In genomic region chr3:64974401-64974800, GRCh38 we compare ENCODE assay signal across 20 cellular contexts.
"Had no signal": no experiment of that assay in that cellular context is flagged by ENCODE, and none has a peak within 500 bp of the region (broad histone marks: within the 10 kb centered on the region; RNA-seq: fewer than 3 reads in every experiment).

No MANE protein-coding gene starts in this region.

- H3K36me3 ChIP-seq: heart right ventricle, left lung, lower lobe of right lung, ovary, spleen, suprapubic skin, thoracic aorta, upper lobe of right lung had no signal

- DNase-seq: islet precursor cell; kidney glomerular epithelial cell; left colon; left lung; lower lobe of right lung; mesendoderm; naive B cell; ovary; retina; small intestine; spleen; stimulated activated CD4-positive, alpha-beta T cell treated with anti-CD3 and anti-CD28 coated beads, Interleukin-4, amount 100 ng/mL, for 24 hours; stimulated activated naive CD4-positive, alpha-beta T cell; tibial artery; trophoblast cell; upper lobe of right lung had no signal

- H3K4me3 ChIP-seq: heart right ventricle, hepatocyte, left lung, lower lobe of right lung, ovary, spleen, suprapubic skin, thoracic aorta, tibial artery, upper lobe of right lung had no signal

- H3K4me2 ChIP-seq: hepatocyte had no signal

- H3K27me3 ChIP-seq: heart right ventricle, hepatocyte, left lung, ovary, spleen, suprapubic skin, tibial artery, upper lobe of right lung had no signal

- H3K9me3 ChIP-seq: heart right ventricle, lower lobe of right lung, ovary, spleen, suprapubic skin, thoracic aorta, tibial artery, upper lobe of right lung had no signal

- H3K79me2 ChIP-seq: hepatocyte had no signal

- H3K4me1 ChIP-seq: left lung, lower lobe of right lung, spleen, upper lobe of right lung had no signal

- H3K27ac ChIP-seq: heart right ventricle, hepatocyte, left lung, lower lobe of right lung, ovary, spleen, suprapubic skin, thoracic aorta, tibial artery, upper lobe of right lung had no signal

- H2AFZ ChIP-seq: hepatocyte had no signal
